ENCODE assay signal across 8 cellular contexts in genomic region chr4:22129454-22130075, GRCh38.
DNase-seq lines count a peak whose midpoint lies in the region; ATAC-seq and TF ChIP-seq lines count a peak whose summit lies in the region.

No MANE protein-coding gene starts in this region.

- peak overlapping the region; percentile 91 for H2AFZ ChIP-seq in neural progenitor cell (replicated peaks)

- no peak overlapping the region for H3K27ac Mint-ChIP-seq in chondrocyte (ENCODE audit: unreplicated experiment)
- H3K27ac Mint-ChIP-seq in neural progenitor cell: no peak overlapping the region
- no peak overlapping the region for H3K27ac Mint-ChIP-seq in stimulated activated memory B cell treated with anti-CD40 and anti-IgM and Interleukin-4, amounts not matched to agents 10 μg/mL and 1 μg/mL and 100 μg/mL, for 72 hours

- DNase-seq in left ventricle myocardium inferior (no peak), right cardiac atrium (no peak), NCI-H1694 treated with DMSO at 0.1 percent for 48 hours (lab: John Stamatoyannopoulos, UW) (peak; percentile 10), chondrocyte (ENCODE audit: low spot score) (no peak), neural progenitor cell (ENCODE audit: low spot score) (peak; percentile 69), ovary (no peak)

- intact Hi-C loops in left ventricle myocardium inferior (cut with micrococcal nuclease): no loop called here
- intact Hi-C loops in right cardiac atrium (cut with DNase I): no loop called here
- intact Hi-C loops in ovary (cut with DNase I): no loop called here

- H3K36me3 ChIP-seq in left ventricle myocardium inferior (no peaks in the 10 kb centered on the region), neural progenitor cell (no peaks in the 10 kb centered on the region), ovary (no peaks in the 10 kb centered on the region)

- H3K4me1 Mint-ChIP-seq in chondrocyte (ENCODE audit: low read depth): no peaks in the 10 kb centered on the region
- no peaks in the 10 kb centered on the region for H3K4me1 Mint-ChIP-seq in neural progenitor cell
- no peaks in the 10 kb centered on the region for H3K4me1 Mint-ChIP-seq in stimulated activated memory B cell treated with anti-CD40 and anti-IgM and Interleukin-4, amounts not matched to agents 10 μg/mL and 1 μg/mL and 100 μg/mL, for 72 hours

- ATAC-seq in right cardiac atrium (no peak), HG03097 (IDR thresholded peaks at IDR 0.05; ENCODE audit: low FRiP score, unreplicated experiment) (no peak)
- no peak for ATAC-seq in stimulated activated memory B cell treated with anti-CD40 and anti-IgM and Interleukin-4, amounts not matched to agents 10 μg/mL and 1 μg/mL and 100 μg/mL, for 72 hours

- no peak for TF ChIP-seq EP300 in ovary (IDR thresholded peaks at IDR 0.05)

- WGBS in right cardiac atrium: 25% methylated on average over 12 of the region's 12 CpGs
- WGBS in ovary, 3 donors: 35 to 46% (median 45%) methylated on average over 12 of the region's 12 CpGs

- H3K9me3 Mint-ChIP-seq in chondrocyte (ENCODE audit: low read depth) (peaks cover 4% of the 10 kb centered on the region), neural progenitor cell (peaks cover 3% of the 10 kb centered on the region)
- peaks cover 4% of the 10 kb centered on the region for H3K9me3 Mint-ChIP-seq in stimulated activated memory B cell treated with anti-CD40 and anti-IgM and Interleukin-4, amounts not matched to agents 10 μg/mL and 1 μg/mL and 100 μg/mL, for 72 hours

- H3K27ac ChIP-seq in left ventricle myocardium inferior (replicated peaks) (no peak overlapping the region), right cardiac atrium (ENCODE audit: low read length) (no peak overlapping the region), neural progenitor cell (no peak overlapping the region), ovary (no peak overlapping the region)

- no peaks in the 10 kb centered on the region for H3K4me1 ChIP-seq in left ventricle myocardium inferior
- H3K4me1 ChIP-seq in right cardiac atrium (ENCODE audit: control insufficient read depth, insufficient read depth, low read length): no peaks in the 10 kb centered on the region
- H3K4me1 ChIP-seq in neural progenitor cell: no peaks in the 10 kb centered on the region
- H3K4me1 ChIP-seq in ovary (ENCODE audit: insufficient read depth): no peaks in the 10 kb centered on the region

- no peaks in the 10 kb centered on the region for H4K20me1 ChIP-seq in neural progenitor cell (ENCODE audit: low read depth)

- H3K36me3 Mint-ChIP-seq in chondrocyte (ENCODE audit: low read depth): no peaks in the 10 kb centered on the region
- H3K36me3 Mint-ChIP-seq in neural progenitor cell: no peaks in the 10 kb centered on the region
- no peaks in the 10 kb centered on the region for H3K36me3 Mint-ChIP-seq in stimulated activated memory B cell treated with anti-CD40 and anti-IgM and Interleukin-4, amounts not matched to agents 10 μg/mL and 1 μg/mL and 100 μg/mL, for 72 hours

- TF ChIP-seq CTCF in left ventricle myocardium inferior (IDR thresholded peaks at IDR 0.05; ENCODE audit: borderline replicate concordance): peak; percentile 47
- TF ChIP-seq CTCF in chondrocyte (IDR thresholded peaks at IDR 0.05): peak; percentile 68
- TF ChIP-seq CTCF in neural progenitor cell (IDR thresholded peaks at IDR 0.05): peak; percentile 73
- TF ChIP-seq CTCF in ovary (IDR thresholded peaks at IDR 0.05): no peak

- H3K4me2 ChIP-seq in neural progenitor cell: no peak overlapping the region

- TF ChIP-seq POLR2A in ovary (IDR thresholded peaks at IDR 0.05): no peak

- H3K79me2 ChIP-seq in neural progenitor cell (ENCODE audit: low read depth): no peaks in the 10 kb centered on the region

- H3K9me3 ChIP-seq in left ventricle myocardium inferior (replicated peaks) (peaks cover 9% of the 10 kb centered on the region), right cardiac atrium (ENCODE audit: control insufficient read depth, low read length) (no peaks in the 10 kb centered on the region), neural progenitor cell (ENCODE audit: low read depth) (no peaks in the 10 kb centered on the region), ovary (no peaks in the 10 kb centered on the region)

- H3K27me3 Mint-ChIP-seq in chondrocyte (ENCODE audit: low read depth) (peaks cover 4% of the 10 kb centered on the region), neural progenitor cell (ENCODE audit: insufficient read depth, low read depth) (no peaks in the 10 kb centered on the region)
- no peaks in the 10 kb centered on the region for H3K27me3 Mint-ChIP-seq in stimulated activated memory B cell treated with anti-CD40 and anti-IgM and Interleukin-4, amounts not matched to agents 10 μg/mL and 1 μg/mL and 100 μg/mL, for 72 hours

- no peaks in the 10 kb centered on the region for H3K27me3 ChIP-seq in left ventricle myocardium inferior (ENCODE audit: low read depth)
- H3K27me3 ChIP-seq in right cardiac atrium (ENCODE audit: control insufficient read depth, insufficient read depth): no peaks in the 10 kb centered on the region
- H3K27me3 ChIP-seq in neural progenitor cell: no peaks in the 10 kb centered on the region
- no peaks in the 10 kb centered on the region for H3K27me3 ChIP-seq in ovary

- no peak overlapping the region for H3K9ac ChIP-seq in neural progenitor cell

- H3K4me3 Mint-ChIP-seq in chondrocyte (ENCODE audit: unreplicated experiment) (no peak overlapping the region), neural progenitor cell (no peak overlapping the region)
- H3K4me3 Mint-ChIP-seq in stimulated activated memory B cell treated with anti-CD40 and anti-IgM and Interleukin-4, amounts not matched to agents 10 μg/mL and 1 μg/mL and 100 μg/mL, for 72 hours: no peak overlapping the region

- no peaks in the 10 kb centered on the region for H3F3A ChIP-seq in neural progenitor cell (ENCODE audit: low read depth)

- H3K4me3 ChIP-seq in left ventricle myocardium inferior: no peak overlapping the region
- no peak overlapping the region for H3K4me3 ChIP-seq in right cardiac atrium (ENCODE audit: low read length)
- H3K4me3 ChIP-seq in neural progenitor cell: no peak overlapping the region
- H3K4me3 ChIP-seq in ovary: no peak overlapping the region

Comparison
In these comparisons a context has a peak if more than half of its experiments do, and no peak if none do; other contexts are left out.
1. DNase-seq: peak in NCI-H1694 treated with DMSO at 0.1 percent for 48 hours (single experiment) and neural progenitor cell (single experiment); none in left ventricle myocardium inferior (single experiment), right cardiac atrium (0 of 3), chondrocyte (single experiment) and ovary (0 of 5).
2. CTCF ChIP-seq: peak in left ventricle myocardium inferior (single experiment), chondrocyte (single experiment) and neural progenitor cell (single experiment); none in ovary (0 of 3).